10 cellular contexts compared by ENCODE assay signal in genomic region chr9:137387034-137387890, GRCh38. TPM values are rescaled to one million over a fixed set of nuclear protein-coding genes. Genes with fewer than 3 reads are reported as not detected.
DNase-seq lines count a peak whose midpoint lies in the region; ATAC-seq and TF ChIP-seq lines count a peak whose summit lies in the region.
"Had no signal": no experiment of that assay in that cellular context is flagged by ENCODE, and none has a peak within 500 bp of the region (broad histone marks: within the 10 kb centered on the region; RNA-seq: fewer than 3 reads in every experiment).

No MANE protein-coding gene starts in this region.

- H3K4me3 ChIP-seq in left ventricle myocardium inferior: peak overlapping the region; percentile 33
- no peak overlapping the region for H3K4me3 ChIP-seq in foreskin fibroblast (ENCODE audit: low read depth in 1 of 2, low read length in 2 of 2)

- H3K4me1 Mint-ChIP-seq in activated T-helper 1 cell treated with anti-CD3 and anti-CD28 coated beads, Interleukin-12 subunit alpha, Interleukin-12 subunit beta, Interleukin-2, Interleukin-4 antibody, amounts not matched to agents 30 ng/mL and 10 ng/mL and 1 ng/mL, durations not matched to agents 14 hours and 24 hours and 36 hours (ENCODE audit: low read depth): no peaks in the 10 kb centered on the region

- H3K27ac ChIP-seq in left ventricle myocardium inferior (replicated peaks): peak overlapping the region; percentile 93

- peak; percentile 10 for DNase-seq in T follicular helper cell (ENCODE audit: low read depth)
- DNase-seq in activated T-helper 1 cell treated with anti-CD3 and anti-CD28 coated beads, Interleukin-12 subunit alpha, Interleukin-12 subunit beta, Interleukin-2, Interleukin-4 antibody, amounts not matched to agents 30 ng/mL and 10 ng/mL and 1 ng/mL, durations not matched to agents 14 hours and 24 hours and 36 hours (ENCODE audit: low spot score): no peak
- no peak for DNase-seq in left ventricle myocardium inferior
- DNase-seq in stimulated activated CD4-positive, alpha-beta T cell treated with anti-CD3 and anti-CD28 coated beads, TNF-alpha, amount 100 ng/mL, for 48 hours (ENCODE audit: low read depth in 3 of 3): peak in 2 of 3 donors; percentile 8 to 39
- DNase-seq in foreskin fibroblast: no peak
- no peak for DNase-seq in cerebellar nuclear complex (lab: John Stamatoyannopoulos, UW)
- no peak for DNase-seq in HCEC 1CT
- DNase-seq: MV-4-11 had no signal

- peak overlapping the region; percentile 52 for H3K27ac Mint-ChIP-seq in activated T-helper 1 cell treated with anti-CD3 and anti-CD28 coated beads, Interleukin-12 subunit alpha, Interleukin-12 subunit beta, Interleukin-2, Interleukin-4 antibody, amounts not matched to agents 30 ng/mL and 10 ng/mL and 1 ng/mL, durations not matched to agents 14 hours and 24 hours and 36 hours

- no peak overlapping the region for H3K4me3 Mint-ChIP-seq in activated T-helper 1 cell treated with anti-CD3 and anti-CD28 coated beads, Interleukin-12 subunit alpha, Interleukin-12 subunit beta, Interleukin-2, Interleukin-4 antibody, amounts not matched to agents 30 ng/mL and 10 ng/mL and 1 ng/mL, durations not matched to agents 14 hours and 24 hours and 36 hours

- no peaks in the 10 kb centered on the region for H3K9me3 Mint-ChIP-seq in activated T-helper 1 cell treated with anti-CD3 and anti-CD28 coated beads, Interleukin-12 subunit alpha, Interleukin-12 subunit beta, Interleukin-2, Interleukin-4 antibody, amounts not matched to agents 30 ng/mL and 10 ng/mL and 1 ng/mL, durations not matched to agents 14 hours and 24 hours and 36 hours

- ATAC-seq in HG03039 (IDR thresholded peaks at IDR 0.05; ENCODE audit: unreplicated experiment): no peak

- no peaks in the 10 kb centered on the region for H3K27me3 ChIP-seq in left ventricle myocardium inferior (ENCODE audit: low read depth)

- H3K36me3 ChIP-seq in left ventricle myocardium inferior: no peaks in the 10 kb centered on the region

- no peak for TF ChIP-seq CTCF in left ventricle myocardium inferior (IDR thresholded peaks at IDR 0.05; ENCODE audit: borderline replicate concordance)
- no peak for TF ChIP-seq CTCF in foreskin fibroblast (IDR thresholded peaks at IDR 0.05; ENCODE audit: low read depth, low read length)

- H3K4me1 ChIP-seq in left ventricle myocardium inferior: peaks cover 35% of the 10 kb centered on the region

- H3K9me3 ChIP-seq in left ventricle myocardium inferior (replicated peaks): no peaks in the 10 kb centered on the region

- H3K27me3 Mint-ChIP-seq in activated T-helper 1 cell treated with anti-CD3 and anti-CD28 coated beads, Interleukin-12 subunit alpha, Interleukin-12 subunit beta, Interleukin-2, Interleukin-4 antibody, amounts not matched to agents 30 ng/mL and 10 ng/mL and 1 ng/mL, durations not matched to agents 14 hours and 24 hours and 36 hours (ENCODE audit: insufficient read depth): no peaks in the 10 kb centered on the region

- intact Hi-C loops in activated T-helper 1 cell treated with anti-CD3 and anti-CD28 coated beads, Interleukin-12 subunit alpha, Interleukin-12 subunit beta, Interleukin-2, Interleukin-4 antibody, amounts not matched to agents 30 ng/mL and 10 ng/mL and 1 ng/mL, durations not matched to agents 14 hours and 24 hours and 36 hours (cut with micrococcal nuclease): no loop called here
- intact Hi-C loops in left ventricle myocardium inferior (cut with micrococcal nuclease): no loop called here

- no peaks in the 10 kb centered on the region for H3K36me3 Mint-ChIP-seq in activated T-helper 1 cell treated with anti-CD3 and anti-CD28 coated beads, Interleukin-12 subunit alpha, Interleukin-12 subunit beta, Interleukin-2, Interleukin-4 antibody, amounts not matched to agents 30 ng/mL and 10 ng/mL and 1 ng/mL, durations not matched to agents 14 hours and 24 hours and 36 hours (ENCODE audit: low read depth)

RNA-seq across cellular contexts. Expression of gene EXD3, which starts 35.7 kb away (rescaled TPM):
- 4.8 and 4.9 TPM in 2 replicates for total RNA-seq in activated T-helper 1 cell treated with anti-CD3 and anti-CD28 coated beads, Interleukin-12 subunit alpha, Interleukin-12 subunit beta, Interleukin-2, Interleukin-4 antibody, amounts not matched to agents 30 ng/mL and 10 ng/mL and 1 ng/mL, durations not matched to agents 14 hours and 24 hours and 36 hours
- total RNA-seq in left ventricle myocardium inferior: 9.2 TPM

RNA-seq across cellular contexts. Expression of gene NOXA1, which starts 35.9 kb away (rescaled TPM):
- 0.49 and 0.54 TPM in 2 replicates for total RNA-seq in activated T-helper 1 cell treated with anti-CD3 and anti-CD28 coated beads, Interleukin-12 subunit alpha, Interleukin-12 subunit beta, Interleukin-2, Interleukin-4 antibody, amounts not matched to agents 30 ng/mL and 10 ng/mL and 1 ng/mL, durations not matched to agents 14 hours and 24 hours and 36 hours
- total RNA-seq in left ventricle myocardium inferior: 2.0 TPM

RNA-seq across cellular contexts. Expression of gene ENTPD8, which starts 53.9 kb away (rescaled TPM):
- not detected in 2 replicates for total RNA-seq in activated T-helper 1 cell treated with anti-CD3 and anti-CD28 coated beads, Interleukin-12 subunit alpha, Interleukin-12 subunit beta, Interleukin-2, Interleukin-4 antibody, amounts not matched to agents 30 ng/mL and 10 ng/mL and 1 ng/mL, durations not matched to agents 14 hours and 24 hours and 36 hours
- not detected for total RNA-seq in left ventricle myocardium inferior
- total RNA-seq: mononuclear cell had no signal

Comparison
In these comparisons a context has a peak if more than half of its experiments do, and no peak if none do; other contexts are left out.
1. DNase-seq: peak in T follicular helper cell (single experiment) and stimulated activated CD4-positive, alpha-beta T cell treated with anti-CD3 and anti-CD28 coated beads, TNF-alpha, amount 100 ng/mL, for 48 hours (2 of 3); none in activated T-helper 1 cell treated with anti-CD3 and anti-CD28 coated beads, Interleukin-12 subunit alpha, Interleukin-12 subunit beta, Interleukin-2, Interleukin-4 antibody, amounts not matched to agents 30 ng/mL and 10 ng/mL and 1 ng/mL, durations not matched to agents 14 hours and 24 hours and 36 hours (single experiment), left ventricle myocardium inferior (single experiment), foreskin fibroblast (0 of 2), cerebellar nuclear complex (0 of 2) and HCEC 1CT (single experiment).